1 cellular context compared by ENCODE assay signal in the genomic region with DNA sequence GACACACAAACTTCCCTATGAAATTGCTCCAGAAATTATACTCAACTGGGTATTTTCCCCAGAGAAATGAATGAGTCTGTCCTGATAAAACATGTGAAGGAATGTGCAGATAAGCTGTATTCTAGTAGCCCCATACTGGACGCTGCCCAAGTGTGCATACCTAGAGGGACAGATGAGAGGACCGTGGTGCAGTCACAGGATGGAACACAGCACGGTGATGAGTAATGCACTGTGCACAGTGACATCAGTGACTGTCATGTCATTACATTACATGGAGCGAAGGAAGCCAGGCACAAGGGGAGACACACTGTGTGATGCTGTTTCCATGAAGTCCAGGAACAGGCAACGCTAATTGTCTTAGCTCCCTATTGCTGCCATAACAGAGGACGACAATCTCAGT.
TF ChIP-seq lines count a peak whose summit lies in the region.

No MANE protein-coding gene starts in this region.

TF ChIP-seq in H1, 55 proteins besides CTCF, POLR2A, EP300 and RAD21 (continued from another document):
- no peak for TF ChIP-seq RBBP5 (IDR thresholded peaks at IDR 0.05; ENCODE audit: borderline replicate concordance, low read depth, low read length)
